17 cellular contexts compared by ENCODE assay signal in the genomic region with DNA sequence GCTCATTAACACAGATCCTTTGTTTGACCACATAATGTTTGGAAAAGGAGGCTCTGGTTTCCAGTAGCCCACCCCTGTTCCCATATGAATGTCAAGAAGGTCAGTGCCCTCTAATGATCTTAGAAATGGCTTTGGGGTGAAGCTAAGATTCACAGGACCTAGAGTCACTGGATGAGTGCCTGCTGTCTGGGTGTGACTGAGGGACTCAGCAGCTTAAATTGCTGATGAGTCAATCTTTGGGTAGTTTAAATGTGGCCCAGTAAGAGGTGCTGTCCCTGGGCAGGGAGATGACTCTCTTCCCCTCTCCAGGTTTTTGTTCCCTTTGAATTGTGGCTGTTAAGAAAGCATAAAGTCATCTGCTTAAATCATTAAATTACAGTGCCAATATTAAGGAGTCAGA. TPM values are rescaled to one million over a fixed set of nuclear protein-coding genes. Genes with fewer than 3 reads are reported as not detected.
"Had no signal": no experiment of that assay in that cellular context is flagged by ENCODE, and none has a peak within 500 bp of the region (broad histone marks: within the 10 kb centered on the region; RNA-seq: fewer than 3 reads in every experiment).

No MANE protein-coding gene starts in this region.

- DNase-seq: activated CD4-positive, alpha-beta T cell treated with anti-CD3 and anti-CD28 coated beads, Interleukin-2, amount 10 ng/mL, durations not matched to agents 24 days and 14 days; activated T-cell treated with anti-CD3 and anti-CD28 coated beads for 4 hours; cerebellar nuclear complex; effector memory CD8-positive, alpha-beta T cell; left lung; psoas muscle; stimulated activated CD4-positive, alpha-beta T cell treated with anti-CD3 and anti-CD28 coated beads, Interleukin-2, amount 100 ng/mL, for 24 hours; stimulated activated naive B cell treated with anti-CD40 and anti-IgM and Interleukin-4, amounts not matched to agents 10 μg/mL and 1 μg/mL and 100 μg/mL, for 72 hours had no signal

- H3K27me3 ChIP-seq: left lung, tibial nerve had no signal

- H3K36me3 Mint-ChIP-seq: activated naive CD4-positive, alpha-beta T cell treated with anti-CD3 and anti-CD28 coated beads, Interleukin-2, amount 50 U/mL, for 24 hours; memory B cell; stimulated activated naive B cell treated with anti-CD40 and anti-IgM and Interleukin-4, amounts not matched to agents 10 μg/mL and 1 μg/mL and 100 μg/mL, for 72 hours had no signal

- H3K4me1 Mint-ChIP-seq: activated CD4-positive, alpha-beta T cell treated with anti-CD3 and anti-CD28 coated beads, Interleukin-2, amount 10 ng/mL, durations not matched to agents 24 days and 14 days; activated naive CD4-positive, alpha-beta T cell treated with anti-CD3 and anti-CD28 coated beads, Interleukin-2, amount 50 U/mL, for 24 hours; memory B cell; stimulated activated naive B cell treated with anti-CD40 and anti-IgM and Interleukin-4, amounts not matched to agents 10 μg/mL and 1 μg/mL and 100 μg/mL, for 72 hours had no signal

- H3K27ac ChIP-seq: left lung, psoas muscle had no signal

- H3K27ac Mint-ChIP-seq: activated CD4-positive, alpha-beta T cell treated with anti-CD3 and anti-CD28 coated beads, Interleukin-2, amount 10 ng/mL, durations not matched to agents 24 days and 14 days; activated naive CD4-positive, alpha-beta T cell treated with anti-CD3 and anti-CD28 coated beads, Interleukin-2, amount 50 U/mL, for 24 hours; brain; dendritic cell treated with granulocyte-macrophage colony-stimulating factor and Interleukin-4, amounts not matched to agents 40 ng/mL and 50 ng/mL, for 4 days; effector memory CD8-positive, alpha-beta T cell; memory B cell; nephron; stimulated activated naive B cell treated with anti-CD40 and anti-IgM and Interleukin-4, amounts not matched to agents 10 μg/mL and 1 μg/mL and 100 μg/mL, for 72 hours; WTC11 had no signal

- H3K27me3 Mint-ChIP-seq: activated CD4-positive, alpha-beta T cell treated with anti-CD3 and anti-CD28 coated beads, Interleukin-2, amount 10 ng/mL, durations not matched to agents 24 days and 14 days; stimulated activated naive B cell treated with anti-CD40 and anti-IgM and Interleukin-4, amounts not matched to agents 10 μg/mL and 1 μg/mL and 100 μg/mL, for 72 hours had no signal

- H3K9me3 ChIP-seq: left lung, psoas muscle, tibial nerve had no signal

- H3K36me3 ChIP-seq: left lung had no signal

- H3K9me3 Mint-ChIP-seq: activated CD4-positive, alpha-beta T cell treated with anti-CD3 and anti-CD28 coated beads, Interleukin-2, amount 10 ng/mL, durations not matched to agents 24 days and 14 days; activated naive CD4-positive, alpha-beta T cell treated with anti-CD3 and anti-CD28 coated beads, Interleukin-2, amount 50 U/mL, for 24 hours; effector memory CD8-positive, alpha-beta T cell; memory B cell had no signal

- H3K4me3 ChIP-seq: left lung, psoas muscle, tibial nerve had no signal

- H3K4me1 ChIP-seq: left lung, psoas muscle had no signal

- H3K4me3 Mint-ChIP-seq: activated CD4-positive, alpha-beta T cell treated with anti-CD3 and anti-CD28 coated beads, Interleukin-2, amount 10 ng/mL, durations not matched to agents 24 days and 14 days; activated naive CD4-positive, alpha-beta T cell treated with anti-CD3 and anti-CD28 coated beads, Interleukin-2, amount 50 U/mL, for 24 hours; brain; dendritic cell treated with granulocyte-macrophage colony-stimulating factor and Interleukin-4, amounts not matched to agents 40 ng/mL and 50 ng/mL, for 4 days; effector memory CD8-positive, alpha-beta T cell; memory B cell; nephron; stimulated activated naive B cell treated with anti-CD40 and anti-IgM and Interleukin-4, amounts not matched to agents 10 μg/mL and 1 μg/mL and 100 μg/mL, for 72 hours; WTC11 had no signal

- ATAC-seq: effector memory CD8-positive, alpha-beta T cell; left lung; psoas muscle; sciatic nerve; stimulated activated naive B cell treated with anti-CD40 and anti-IgM and Interleukin-4, amounts not matched to agents 10 μg/mL and 1 μg/mL and 100 μg/mL, for 72 hours; WTC11 had no signal

RNA-seq across cellular contexts. Expression of a gene that starts 50.6 kb away (rescaled TPM):
- total RNA-seq: activated CD4-positive, alpha-beta T cell treated with anti-CD3 and anti-CD28 coated beads, Interleukin-2, amount 10 ng/mL, durations not matched to agents 24 days and 14 days; activated CD8-positive, alpha-beta memory T cell treated with anti-CD3 and anti-CD28 coated beads for 36 hours had no signal
